In the genomic region with DNA sequence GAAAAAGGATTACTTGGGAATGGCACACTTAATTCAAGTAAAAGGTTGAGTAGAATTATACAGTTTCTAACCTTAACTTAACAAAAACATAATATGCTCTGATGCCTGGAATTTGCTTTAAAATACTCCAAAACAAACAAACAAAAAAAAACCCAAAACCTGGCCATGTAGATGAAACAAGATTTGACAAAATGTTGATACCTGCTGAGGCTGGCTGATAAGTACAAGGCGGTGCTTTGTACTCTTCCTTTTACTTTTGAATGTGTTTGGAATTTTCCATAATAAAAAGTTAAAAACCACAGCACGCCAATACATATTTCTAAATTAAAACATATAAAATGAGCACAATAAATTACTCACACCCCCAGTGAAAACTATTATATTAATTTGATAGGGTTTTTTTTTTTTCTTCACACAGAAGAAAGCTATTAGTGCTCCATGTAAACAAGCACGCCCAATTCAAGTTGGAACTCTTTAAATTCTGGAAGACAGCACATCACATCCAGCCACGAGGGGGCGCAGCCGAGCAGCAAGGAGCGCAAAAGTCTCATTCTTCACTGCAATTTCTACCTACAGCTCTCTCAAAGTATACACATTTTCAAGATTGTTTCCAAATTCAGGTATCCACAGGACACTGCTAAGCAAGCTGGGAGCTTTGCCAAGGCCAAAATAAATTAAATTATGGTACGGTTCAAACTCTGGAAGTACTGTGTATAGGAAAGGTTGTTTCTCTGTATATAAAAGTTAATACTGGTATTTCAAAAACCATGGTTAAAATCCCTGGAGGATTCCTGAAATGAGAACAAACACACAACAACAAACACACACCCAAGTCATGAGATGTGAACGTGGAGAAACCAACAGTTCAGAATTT, we compare ENCODE assay signal across 8 cellular contexts. TPM values are rescaled to one million over a fixed set of nuclear protein-coding genes. Genes with fewer than 3 reads are reported as not detected.
A peak's percentile ranks its signal among the peaks of the same experiment; 100 is the strongest.
DNase-seq lines count a peak whose midpoint lies in the region; ATAC-seq and TF ChIP-seq lines count a peak whose summit lies in the region.

No MANE protein-coding gene starts in this region.

- in situ Hi-C loops in G401 (cut with HindIII; ENCODE audit: low sequenced_read_pairs), result loop anchor here (5.0 kb wide), 1 partner anchor 101 kb away; no protein-coding TSS in a partner anchor

- no peaks in the 10 kb centered on the region for H3K9me2 ChIP-seq in hepatocyte (replicated peaks; ENCODE audit: insufficient read depth)

- no peak for ATAC-seq in HG03108 (IDR thresholded peaks at IDR 0.05; ENCODE audit: unreplicated experiment)
- no peak for ATAC-seq in GM18498 (IDR thresholded peaks at IDR 0.05; ENCODE audit: unreplicated experiment)

- peaks cover 90% of the 10 kb centered on the region for H3K79me2 ChIP-seq in hepatocyte

- peaks cover 43% of the 10 kb centered on the region for H4K20me1 ChIP-seq in hepatocyte (ENCODE audit: insufficient read depth, poor library complexity, severe bottlenecking)

- peak overlapping the region; percentile 86 for H3K4me2 ChIP-seq in hepatocyte

- TF ChIP-seq CTCF in hepatocyte (IDR thresholded peaks at IDR 0.05; ENCODE audit: poor library complexity), result peak; percentile 97

- peak overlapping the region; percentile 96 for H3K27ac ChIP-seq in hepatocyte
- peak overlapping the region in 17 of 21 experiments; percentile 35 to 93 (median 87) for H3K27ac ChIP-seq in skin epidermis

- H2AFZ ChIP-seq in hepatocyte, result no peak overlapping the region

- WGBS in hepatocyte (ENCODE audit: low lambda C conversion rate, missing lambda C conversion rate), result 14% methylated on average over 9 of the region's 9 CpGs

- H3K4me3 ChIP-seq in hepatocyte (no peak overlapping the region), skin epidermis (peak overlapping the region in 1 of 7 experiments; percentile 7)

- H3K36me3 ChIP-seq in hepatocyte (replicated peaks; ENCODE audit: insufficient read depth, low read depth), result no peaks in the 10 kb centered on the region

- DNase-seq in G401 (ENCODE audit: low spot score) (peak; percentile 90), NCI-H1417 treated with DMSO at 0.1 percent for 48 hours (lab: John Stamatoyannopoulos, UW) (peak; percentile 67), T-helper 2 cell (peak; percentile 64 to 81 (median 76)), amniotic epithelial cell (ENCODE audit: low read depth) (peak; percentile 56), hepatocyte (ENCODE audit: low spot score) (peak; percentile 85)

- H3K9me3 ChIP-seq in hepatocyte (ENCODE audit: low read depth), result no peaks in the 10 kb centered on the region

- H3K27me3 ChIP-seq in hepatocyte, result no peaks in the 10 kb centered on the region

- H3K4me1 ChIP-seq in hepatocyte (ENCODE audit: insufficient read depth), result peaks cover 75% of the 10 kb centered on the region

RNA-seq across cellular contexts. Expression of a gene that starts 7.5 kb away (rescaled TPM):
- total RNA-seq in G401 (2014; rRNA removed; shearing (Covaris generic)), result 19.3 and 28.9 TPM in 2 replicates
- 23.4 and 23.8 TPM in 2 replicates for total RNA-seq in hepatocyte
- 13.8 and 15.0 TPM in 2 replicates for polyA plus RNA-seq in hepatocyte
